In genomic region chr21:44286086-44286715, GRCh38 we compare ENCODE assay signal across 32 cellular contexts. TPM values are rescaled to one million over a fixed set of nuclear protein-coding genes. Genes with fewer than 3 reads are reported as not detected.
A peak's percentile ranks its signal among the peaks of the same experiment; 100 is the strongest.
DNase-seq lines count a peak whose midpoint lies in the region; ATAC-seq and TF ChIP-seq lines count a peak whose summit lies in the region.
"Had no signal": no experiment of that assay in that cellular context is flagged by ENCODE, and none has a peak within 500 bp of the region (broad histone marks: within the 10 kb centered on the region; RNA-seq: fewer than 3 reads in every experiment).

No MANE protein-coding gene starts in this region.

- H3K27ac Mint-ChIP-seq in neural progenitor cell (no peak overlapping the region), mesothelial cell of epicardium (no peak overlapping the region)
- H3K27ac Mint-ChIP-seq: activated naive CD8-positive, alpha-beta T cell treated with anti-CD3 and anti-CD28 coated beads, Interleukin-2, amount 10 ng/mL, durations not matched to agents 7 days and 5 days; memory B cell had no signal

- H3F3A ChIP-seq in neural progenitor cell (ENCODE audit: low read depth), result peaks cover 15% of the 10 kb centered on the region

- peaks cover 22% of the 10 kb centered on the region for H3K4me1 Mint-ChIP-seq in neural progenitor cell
- H3K4me1 Mint-ChIP-seq in mesothelial cell of epicardium, result peaks cover 15% of the 10 kb centered on the region
- H3K4me1 Mint-ChIP-seq: activated naive CD8-positive, alpha-beta T cell treated with anti-CD3 and anti-CD28 coated beads, Interleukin-2, amount 10 ng/mL, durations not matched to agents 7 days and 5 days had no signal

- H3K36me3 ChIP-seq in ACC112 (ENCODE audit: insufficient read depth, low read length), result no peaks in the 10 kb centered on the region
- no peaks in the 10 kb centered on the region for H3K36me3 ChIP-seq in HEK293 (ENCODE audit: control insufficient read depth in 2 of 2, insufficient read depth in 1 of 2, low read length in 2 of 2)
- no peaks in the 10 kb centered on the region for H3K36me3 ChIP-seq in neural progenitor cell
- H3K36me3 ChIP-seq: BE2C, gastroesophageal sphincter, prostate gland, transverse colon had no signal

- H3K79me2 ChIP-seq in ACC112 (ENCODE audit: control insufficient read depth, insufficient read depth, low read length, unreplicated experiment) (no peaks in the 10 kb centered on the region), neural progenitor cell (ENCODE audit: low read depth) (no peaks in the 10 kb centered on the region)

- H3K27ac ChIP-seq in ACC112 (ENCODE audit: low read depth, low read length), result no peak overlapping the region
- H3K27ac ChIP-seq in HEK293 (ENCODE audit: extremely low read depth, low read depth, low read length), result no peak overlapping the region
- no peak overlapping the region for H3K27ac ChIP-seq in neural progenitor cell
- H3K27ac ChIP-seq: gastroesophageal sphincter, PC-9, prostate gland, transverse colon, VCaP had no signal

- no peak overlapping the region for H2AFZ ChIP-seq in ACC112 (ENCODE audit: low read length, unreplicated experiment)
- H2AFZ ChIP-seq in neural progenitor cell (replicated peaks), result no peak overlapping the region
- H2AFZ ChIP-seq: PC-9 had no signal

- CTCF ChIA-PET in HEK293 (lab: Yijun Ruan, JAX), result interaction anchor here (1.9 kb wide), 1 partner anchor 12 kb away, joined by 14 read pairs; no protein-coding TSS in a partner anchor

- peaks cover 21% of the 10 kb centered on the region for H4K20me1 ChIP-seq in neural progenitor cell (ENCODE audit: low read depth)

- ATAC-seq in left cardiac atrium (no peak), HG03280 (IDR thresholded peaks at IDR 0.05; ENCODE audit: unreplicated experiment) (no peak), GM19463 (IDR thresholded peaks at IDR 0.05; ENCODE audit: unreplicated experiment) (no peak), left lobe of liver (no peak)
- ATAC-seq: gastroesophageal sphincter had no signal

- H3K4me1 ChIP-seq in ACC112 (ENCODE audit: control insufficient read depth, insufficient read depth, low read length, unreplicated experiment), result no peaks in the 10 kb centered on the region
- no peaks in the 10 kb centered on the region for H3K4me1 ChIP-seq in HEK293 (ENCODE audit: control insufficient read depth, insufficient read depth, low read length)
- H3K4me1 ChIP-seq in neural progenitor cell, result peaks cover 21% of the 10 kb centered on the region
- H3K4me1 ChIP-seq: BE2C, prostate gland, transverse colon had no signal

- POLR2A ChIA-PET in HEK293 (lab: Yijun Ruan, JAX), result no interaction called here

- H3K36me3 Mint-ChIP-seq in neural progenitor cell (no peaks in the 10 kb centered on the region), mesothelial cell of epicardium (no peaks in the 10 kb centered on the region)
- H3K36me3 Mint-ChIP-seq: activated naive CD8-positive, alpha-beta T cell treated with anti-CD3 and anti-CD28 coated beads, Interleukin-2, amount 10 ng/mL, durations not matched to agents 7 days and 5 days; memory B cell had no signal

- no peaks in the 10 kb centered on the region for H3K9me3 Mint-ChIP-seq in neural progenitor cell
- no peaks in the 10 kb centered on the region for H3K9me3 Mint-ChIP-seq in mesothelial cell of epicardium
- H3K9me3 Mint-ChIP-seq: activated naive CD8-positive, alpha-beta T cell treated with anti-CD3 and anti-CD28 coated beads, Interleukin-2, amount 10 ng/mL, durations not matched to agents 7 days and 5 days; central memory CD8-positive, alpha-beta T cell; memory B cell had no signal

- H3K27me3 Mint-ChIP-seq in neural progenitor cell (ENCODE audit: insufficient read depth, low read depth) (peaks cover 7% of the 10 kb centered on the region), mesothelial cell of epicardium (ENCODE audit: low read depth) (peaks cover 16% of the 10 kb centered on the region)

- peak; percentile 7 for DNase-seq in left cardiac atrium
- no peak for DNase-seq in neural progenitor cell (ENCODE audit: low spot score)
- no peak for DNase-seq in mesothelial cell of epicardium (ENCODE audit: low spot score in 2 of 2, unreplicated experiment in 2 of 2)
- no peak for DNase-seq in left lobe of liver (ENCODE audit: low spot score)
- DNase-seq: activated CD4-positive, alpha-beta T cell treated with anti-CD3 and anti-CD28 coated beads for 4 hours; activated gamma-delta T cell; activated naive CD8-positive, alpha-beta T cell treated with anti-CD3 and anti-CD28 coated beads, Interleukin-2, amount 10 ng/mL, durations not matched to agents 7 days and 5 days; DND-41; GOT3; NCI-H1105; NCI-H1930; NCI-H526; NK-92 treated with Interleukin-12 subunit alpha and Interleukin-12 subunit beta, amount 100 ng/mL, for 24 hours; PC-9; SHP77; small intestine; stimulated activated CD4-positive, alpha-beta T cell treated with anti-CD3 and anti-CD28 coated beads, Interleukin-1b, Interleukin-23, amount 100 ng/mL, for 48 hours; stimulated activated CD8-positive, alpha-beta memory T cell treated with anti-CD3 and anti-CD28 coated beads, Interleukin-4, amount 100 ng/mL, for 48 hours; transverse colon had no signal

- H3K4me3 Mint-ChIP-seq in neural progenitor cell (no peak overlapping the region), mesothelial cell of epicardium (no peak overlapping the region)
- H3K4me3 Mint-ChIP-seq: activated naive CD8-positive, alpha-beta T cell treated with anti-CD3 and anti-CD28 coated beads, Interleukin-2, amount 10 ng/mL, durations not matched to agents 7 days and 5 days; central memory CD8-positive, alpha-beta T cell; memory B cell had no signal

- H3K9me3 ChIP-seq in HEK293 (ENCODE audit: control insufficient read depth, insufficient read depth, low read depth, low read length) (no peaks in the 10 kb centered on the region), neural progenitor cell (ENCODE audit: low read depth) (no peaks in the 10 kb centered on the region)
- H3K9me3 ChIP-seq: BE2C, gastroesophageal sphincter, prostate gland, transverse colon had no signal

- TF ChIP-seq CTCF in HEK293 (tag by site-specific recombination; IDR thresholded peaks at IDR 0.05) (no peak), neural progenitor cell (IDR thresholded peaks at IDR 0.05) (no peak), mesothelial cell of epicardium (IDR thresholded peaks at IDR 0.05; ENCODE audit: unreplicated experiment) (no peak)

- peak overlapping the region; percentile 69 for H3K4me2 ChIP-seq in neural progenitor cell

- H3K27me3 ChIP-seq in ACC112 (ENCODE audit: insufficient read depth, low read length) (0 out of 2 replicates have a peak, but pooled peaks cover 10% of the 10 kb centered on the region), neural progenitor cell (peaks cover 65% of the 10 kb centered on the region)
- H3K27me3 ChIP-seq: BE2C had no signal

- intact Hi-C loops in left cardiac atrium (cut with DNase I), result no loop called here

- H3K9ac ChIP-seq in neural progenitor cell, result no peak overlapping the region

- H3K4me3 ChIP-seq in ACC112 (ENCODE audit: low read depth, low read length) (peak overlapping the region; percentile 37; the same call in 1 of the 2 replicates), HEK293 (ENCODE audit: low read depth, low read length) (no peak overlapping the region), neural progenitor cell (no peak overlapping the region)
- H3K4me3 ChIP-seq: PC-9 had no signal

TF ChIP-seq in HEK293, 187 proteins besides CTCF, POLR2A, EP300 and RAD21:
- TF ChIP-seq KLF1 (tag by site-specific recombination; IDR thresholded peaks at IDR 0.05) (peak; percentile 45), KLF8 (tag by site-specific recombination; IDR thresholded peaks at IDR 0.05) (no peak)
TF ChIP-seq in HEK293: peak in this region for 1.

RNA-seq across cellular contexts. Expression of gene AIRE, which starts 0.5 kb away (rescaled TPM):
- total RNA-seq in left cardiac atrium, result under 1 TPM in 1 of 2 donors, not detected in 1; 0.08 TPM
- total RNA-seq in neural progenitor cell (ENCODE audit: low replicate concordance), result not detected in 2 replicates
- 0.13 to 0.23 TPM (median 0.18 TPM) in 3 replicates for total RNA-seq in mesothelial cell of epicardium
- not detected for total RNA-seq in left lobe of liver
- total RNA-seq: A673; activated naive CD8-positive, alpha-beta T cell treated with anti-CD3 and anti-CD28 coated beads, Interleukin-2, amount 10 ng/mL, durations not matched to agents 7 days and 5 days; dermis blood vessel endothelial cell; gastroesophageal sphincter; M059J; PC-9; prostate gland; transverse colon had no signal

RNA-seq across cellular contexts. Expression of gene PFKL, which starts 13.7 kb away (rescaled TPM):
- 10 to 100 TPM; 58.8 to 67.2 TPM for total RNA-seq in left cardiac atrium
- total RNA-seq in neural progenitor cell (ENCODE audit: low replicate concordance), result 48.7 and 126 TPM in 2 replicates
- 147 to 160 TPM (median 155 TPM) in 3 replicates for total RNA-seq in mesothelial cell of epicardium
- 97.6 TPM for total RNA-seq in left lobe of liver

RNA-seq across cellular contexts. Expression of gene DNMT3L, which starts 24.5 kb away (rescaled TPM):
- total RNA-seq in left cardiac atrium (not detected), neural progenitor cell (ENCODE audit: low replicate concordance) (not detected in 2 replicates), mesothelial cell of epicardium (not detected in 3 replicates), left lobe of liver (1.1 TPM)
- total RNA-seq: A673; activated naive CD8-positive, alpha-beta T cell treated with anti-CD3 and anti-CD28 coated beads, Interleukin-2, amount 10 ng/mL, durations not matched to agents 7 days and 5 days; dermis blood vessel endothelial cell; gastroesophageal sphincter; M059J; PC-9; prostate gland; transverse colon had no signal

RNA-seq across cellular contexts. Expression of gene ICOSLG, which starts 45.5 kb away (rescaled TPM):
- 1 to 10 TPM; 6.1 to 6.4 TPM for total RNA-seq in left cardiac atrium
- 0.22 and 0.25 TPM in 2 replicates for total RNA-seq in neural progenitor cell (ENCODE audit: low replicate concordance)
- total RNA-seq in mesothelial cell of epicardium, result 3.8 to 4.4 TPM (median 4.2 TPM) in 3 replicates
- total RNA-seq in left lobe of liver, result 3.8 TPM

RNA-seq across cellular contexts. Expression of gene CFAP410, which starts 53.0 kb away (rescaled TPM):
- 10 to 100 TPM; 16.4 to 21.8 TPM for total RNA-seq in left cardiac atrium
- total RNA-seq in neural progenitor cell (ENCODE audit: low replicate concordance), result 7.5 and 17.9 TPM in 2 replicates
- 27.6 to 34.0 TPM (median 32.0 TPM) in 3 replicates for total RNA-seq in mesothelial cell of epicardium
- 13.9 TPM for total RNA-seq in left lobe of liver
